ENCODE assay signal across 24 cellular contexts in the genomic region with DNA sequence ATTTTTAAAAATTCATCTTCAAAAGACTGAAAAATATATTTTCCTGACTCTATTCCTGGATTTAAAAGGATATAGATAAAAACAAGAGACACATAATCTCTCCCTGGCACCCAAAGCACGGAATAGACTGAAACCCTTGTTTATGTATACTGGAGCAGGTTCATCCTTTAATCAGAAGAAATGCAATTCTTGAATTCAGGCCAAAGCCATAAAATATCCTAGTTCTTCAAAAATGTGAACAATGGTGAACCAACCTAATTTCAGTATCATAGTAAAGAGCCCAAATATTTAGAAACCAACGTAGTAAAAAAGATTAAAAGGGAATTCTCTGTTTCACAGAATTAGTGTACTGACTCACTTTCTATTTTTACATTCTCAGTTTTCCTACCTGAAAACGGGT.
"Had no signal": no experiment of that assay in that cellular context is flagged by ENCODE, and none has a peak within 500 bp of the region (broad histone marks: within the 10 kb centered on the region; RNA-seq: fewer than 3 reads in every experiment).

No MANE protein-coding gene starts in this region.

- H3K9me3 Mint-ChIP-seq: activated naive CD8-positive, alpha-beta T cell treated with anti-CD3 and anti-CD28 coated beads, Interleukin-2, amount 10 ng/mL, durations not matched to agents 7 days and 5 days; activated T-helper 17 cell treated with anti-CD3 and anti-CD28 coated beads, Interleukin-2, amount 50 U/mL, for 72 hours; nephron; T-helper 1 cell treated with Interleukin-12 subunit alpha and Interleukin-12 subunit beta and Interleukin-4 antibody, amounts not matched to agents 30 μg/mL and 1 μg/mL, for 36 hours had no signal

- H3K9me3 ChIP-seq: breast epithelium, esophagus muscularis mucosa, upper lobe of right lung had no signal

- H3K4me1 ChIP-seq: breast epithelium, esophagus muscularis mucosa, upper lobe of right lung had no signal

- H3K27me3 Mint-ChIP-seq: activated naive CD8-positive, alpha-beta T cell treated with anti-CD3 and anti-CD28 coated beads, Interleukin-2, amount 10 ng/mL, durations not matched to agents 7 days and 5 days; activated T-helper 17 cell treated with anti-CD3 and anti-CD28 coated beads, Interleukin-2, amount 50 U/mL, for 72 hours had no signal

- H3K4me3 Mint-ChIP-seq: activated naive CD8-positive, alpha-beta T cell treated with anti-CD3 and anti-CD28 coated beads, Interleukin-2, amount 10 ng/mL, durations not matched to agents 7 days and 5 days; activated T-helper 17 cell treated with anti-CD3 and anti-CD28 coated beads, Interleukin-2, amount 50 U/mL, for 72 hours; nephron; T-helper 1 cell treated with Interleukin-12 subunit alpha and Interleukin-12 subunit beta and Interleukin-4 antibody, amounts not matched to agents 30 μg/mL and 1 μg/mL, for 36 hours had no signal

- H3K27ac ChIP-seq: breast epithelium, esophagus muscularis mucosa, foreskin keratinocyte, upper lobe of right lung had no signal

- H3K36me3 ChIP-seq: breast epithelium had no signal

- ATAC-seq: activated T-helper 17 cell treated with anti-CD3 and anti-CD28 coated beads, Interleukin-2, amount 50 U/mL, for 72 hours; foreskin keratinocyte; left lobe of liver; upper lobe of right lung had no signal

- DNase-seq: activated CD4-positive, alpha-beta T cell treated with anti-CD3 and anti-CD28 coated beads for 1 hour; activated CD4-positive, alpha-beta T cell treated with anti-CD3 and anti-CD28 coated beads, Interleukin-2, amount 50 U/mL, for 4 hours; activated naive CD4-positive, alpha-beta T cell treated with Interleukin-2 at 50 U/mL for 16 hours; activated naive CD8-positive, alpha-beta T cell treated with anti-CD3 and anti-CD28 coated beads, Interleukin-2, amount 10 ng/mL, durations not matched to agents 7 days and 5 days; activated T-cell treated with anti-CD3 and anti-CD28 coated beads for 4 hours; anterior cingulate cortex; cortex of kidney; effector CD8-positive, alpha-beta T cell; foreskin keratinocyte; hippocampal formation; kidney; midbrain; occipital lobe; posterior cingulate gyrus; retina; stimulated activated naive CD4-positive, alpha-beta T cell; upper lobe of right lung had no signal

- H3K27me3 ChIP-seq: breast epithelium, esophagus muscularis mucosa, foreskin keratinocyte, upper lobe of right lung had no signal

- H3K27ac Mint-ChIP-seq: activated naive CD8-positive, alpha-beta T cell treated with anti-CD3 and anti-CD28 coated beads, Interleukin-2, amount 10 ng/mL, durations not matched to agents 7 days and 5 days; activated T-helper 17 cell treated with anti-CD3 and anti-CD28 coated beads, Interleukin-2, amount 50 U/mL, for 72 hours; nephron; T-helper 1 cell treated with Interleukin-12 subunit alpha and Interleukin-12 subunit beta and Interleukin-4 antibody, amounts not matched to agents 30 μg/mL and 1 μg/mL, for 36 hours had no signal

- H3K4me1 Mint-ChIP-seq: activated naive CD8-positive, alpha-beta T cell treated with anti-CD3 and anti-CD28 coated beads, Interleukin-2, amount 10 ng/mL, durations not matched to agents 7 days and 5 days; activated T-helper 17 cell treated with anti-CD3 and anti-CD28 coated beads, Interleukin-2, amount 50 U/mL, for 72 hours; nephron had no signal

- H3K4me3 ChIP-seq: breast epithelium, esophagus muscularis mucosa, lung, upper lobe of right lung had no signal
